Comparison of ENCODE assay signal across 11 cellular contexts in the genomic region with DNA sequence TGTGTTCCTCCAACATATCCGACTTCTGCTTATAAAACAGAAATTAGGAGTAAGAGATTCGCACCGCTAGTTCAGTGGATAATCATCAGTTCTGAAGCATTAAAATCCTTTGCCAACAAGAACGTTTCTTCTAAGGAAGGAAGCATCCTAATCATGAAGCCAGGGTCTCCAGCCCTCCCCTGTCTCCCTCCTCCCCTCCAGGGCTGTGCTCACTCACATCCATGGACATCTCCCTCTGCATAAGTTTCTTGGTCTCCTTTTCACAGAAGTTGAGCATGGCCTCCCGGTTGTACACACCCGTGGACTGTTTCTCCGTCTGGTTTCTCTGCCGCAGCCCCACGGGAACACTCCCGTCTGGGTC. TPM values are rescaled to one million over a fixed set of nuclear protein-coding genes. Genes with fewer than 3 reads are reported as not detected.
DNase-seq lines count a peak whose midpoint lies in the region; ATAC-seq, FAIRE-seq and TF ChIP-seq lines count a peak whose summit lies in the region.
"Had no signal": no experiment of that assay in that cellular context is flagged by ENCODE, and none has a peak within 500 bp of the region (broad histone marks: within the 10 kb centered on the region; RNA-seq: fewer than 3 reads in every experiment).

No MANE protein-coding gene starts in this region.

- no peaks in the 10 kb centered on the region for H3K27me3 ChIP-seq in BE2C
- no peaks in the 10 kb centered on the region for H3K27me3 ChIP-seq in K562 (ENCODE audit: control insufficient read depth in 2 of 2, insufficient read depth in 2 of 2, low read length in 2 of 2)
- H3K27me3 ChIP-seq in rectal smooth muscle tissue (ENCODE audit: control insufficient read depth, insufficient read depth, low read length): no peaks in the 10 kb centered on the region

- H3K9me3 ChIP-seq in BE2C (no peaks in the 10 kb centered on the region), K562 (replicated peaks; ENCODE audit: control insufficient read depth, insufficient read depth, low read depth, low read length) (no peaks in the 10 kb centered on the region), iPS-18c (ENCODE audit: control insufficient read depth, insufficient read depth, low read length) (no peaks in the 10 kb centered on the region)

- H2AFZ ChIP-seq in K562 (ENCODE audit: low read depth, low read length): peak overlapping the region; percentile 89

- BruUV-seq in K562 (replicated peaks; lab: Mats Ljungman, UMichigan): TSS peak; percentile 21

- H3K79me2 ChIP-seq in K562 (ENCODE audit: control insufficient read depth, insufficient read depth, low read length): no peaks in the 10 kb centered on the region

- H3K9ac ChIP-seq in K562 (ENCODE audit: insufficient read depth in 1 of 2, low read depth in 2 of 2, low read length in 2 of 2) (peak overlapping the region; percentile 15 to 88; a peak in 3 of 4 replicates), rectal smooth muscle tissue (ENCODE audit: low read length) (peak overlapping the region; percentile 91)

- no peaks in the 10 kb centered on the region for H3K36me3 ChIP-seq in BE2C
- H3K36me3 ChIP-seq in K562 (ENCODE audit: control insufficient read depth, insufficient read depth, low read length): no peaks in the 10 kb centered on the region
- H3K36me3 ChIP-seq in rectal smooth muscle tissue (ENCODE audit: control insufficient read depth, insufficient read depth, low read length): no peaks in the 10 kb centered on the region

- intact Hi-C loops in K562 (cut with micrococcal nuclease): loop anchor here (2.0 kb wide), 1 partner anchor 49 kb away; no protein-coding TSS in a partner anchor

- no peaks in the 10 kb centered on the region for H4K20me1 ChIP-seq in K562 (replicated peaks; ENCODE audit: control insufficient read depth, insufficient read depth, low read length)

- no peaks in the 10 kb centered on the region for H3K9me1 ChIP-seq in K562 (ENCODE audit: control insufficient read depth, insufficient read depth, low read length)

- POLR2A ChIA-PET in K562 (lab: Yijun Ruan, JAX): interaction anchor here (0.6 to 3.8 kb wide), 13 partner anchors 9 to 486 kb away, joined by 3 to 46 read pairs (median 4); partner anchors contain the start of gene TIMM17A

- TF ChIP-seq CTCF in BE2C (IDR thresholded peaks at IDR 0.05; ENCODE audit: low read depth, low read length) (no peak), K562 (IDR thresholded peaks at IDR 0.05 in 2 of 3, conservative IDR thresholded peaks at IDR 0.05 in 1 of 3; ENCODE audit: insufficient read depth in 2 of 3, low read depth in 1 of 3, low read length in 3 of 3) (no peak)

- H3K27ac ChIP-seq in K562 (ENCODE audit: extremely low read depth, low read depth, low read length): no peak overlapping the region; the same call in 2 of the 3 replicates
- peak overlapping the region; percentile 99 for H3K27ac ChIP-seq in rectal smooth muscle tissue (ENCODE audit: low read depth, low read length)

- in situ Hi-C loops in K562 (cut with MboI): no loop called here

- H3K4me3 ChIP-seq in BE2C (ENCODE audit: low read depth, low read length) (peak overlapping the region; percentile 62), K562 (peak overlapping the region; percentile 12), iPS-18c (ENCODE audit: insufficient read depth, low read depth, low read length) (peak overlapping the region; percentile 35; the same call in 1 of the 2 replicates), rectal smooth muscle tissue (ENCODE audit: low read length) (peak overlapping the region; percentile 91)

- TF ChIP-seq RAD21 in K562 (CRISPR knock-in tag; conservative IDR thresholded peaks at IDR 0.05 in 1 of 2, IDR thresholded peaks at IDR 0.05 in 1 of 2): no peak

- TF ChIP-seq POLR2A in K562 (conservative IDR thresholded peaks at IDR 0.05) (no peak), GM12892 (IDR thresholded peaks at IDR 0.05; ENCODE audit: low read depth, low read length) (no peak)

- TF ChIP-seq EP300 in K562 (IDR thresholded peaks at IDR 0.05; ENCODE audit: low read length): no peak

- DNase-seq in BE2C (no peak), K562 (ENCODE audit: extremely low read depth in 1 of 4, low spot score in 3 of 4) (no peak), GM12892 (ENCODE audit: insufficient read length) (no peak), hippocampal formation (lab: John Stamatoyannopoulos, UW) (no peak)
- no peak for DNase-seq in effector CD4-positive, alpha-beta T cell
- DNase-seq: activated effector memory CD4-positive, alpha-beta T cell treated with Interleukin-2 at 50 U/mL for 16 hours; NCI-H2081 had no signal

- FAIRE-seq in K562 (lab: Jason Lieb, UNC): no peak
- no peak for FAIRE-seq in GM12892 (lab: Jason Lieb, UNC)

- ATAC-seq in K562: no peak
- no peak for ATAC-seq in GM18858 (IDR thresholded peaks at IDR 0.05; ENCODE audit: unreplicated experiment)

- CTCF ChIA-PET in K562 (lab: Yijun Ruan, JAX; ENCODE audit: low intra/inter-chr PET ratio): no interaction called here

- 29% methylated on average over 10 of the region's 10 CpGs for WGBS in K562 (ENCODE audit: insufficient coverage, low coverage, missing lambda C conversion rate)

- H3K4me2 ChIP-seq in K562 (ENCODE audit: insufficient read depth, low read length): peak overlapping the region; percentile 78

- H3K4me1 ChIP-seq in BE2C: no peaks in the 10 kb centered on the region; the same call in 1 of the 2 replicates
- peaks cover 29 to 40% of the 10 kb centered on the region in 2 experiments for H3K4me1 ChIP-seq in K562 (replicated peaks in 1 of 2; ENCODE audit: control insufficient read depth in 2 of 2, insufficient read depth in 2 of 2, low read length in 2 of 2)
- H3K4me1 ChIP-seq in rectal smooth muscle tissue (ENCODE audit: control insufficient read depth, insufficient read depth, low read length): peaks cover 16% of the 10 kb centered on the region

RNA-seq across cellular contexts. Expression of gene LMOD1, which starts 0.5 kb away (rescaled TPM):
- 0.40 TPM for polyA plus RNA-seq in BE2C (2012; ENCODE audit: insufficient read depth, insufficient read length, low read depth)
- 0.65 and 1.6 TPM in 2 replicates for total RNA-seq in K562 (2011; cell fraction: chromatin; rRNA removed; ENCODE audit: low replicate concordance)
- 1.4 and 1.7 TPM in 2 replicates for total RNA-seq in K562 (2011; cell fraction: nucleolus; rRNA removed)
- 0.92 and 1.5 TPM in 2 replicates for total RNA-seq in K562 (2011; cell fraction: nucleoplasm; rRNA removed)
- total RNA-seq in K562 (2014; rRNA removed) (0.54 and 0.69 TPM in 2 replicates), K562 (2014; rRNA removed; fragmentation: Illumina TruSeq; extraction: Trizol) (0.16 and 0.22 TPM in 2 replicates), K562 (2015; rRNA removed; fragmentation: Illumina TruSeq; extraction: Trizol) (0.15 and 0.22 TPM in 2 replicates), K562 (2021) (0.42 and 0.54 TPM in 2 replicates)
- polyA plus RNA-seq in K562 (2011; rRNA removed) (0.28 and 0.43 TPM in 2 replicates), K562 (2014; fragmentation: Illumina TruSeq; extraction: Trizol) (0.40 and 0.45 TPM in 2 replicates), K562 (2014; fragmentation: Nextera tagmentation; extraction: Ambion mirVana) (under 1 TPM in 1 of 2 experiments, not detected in 1; 0.03 TPM), K562 (2014; rRNA removed) (0.33 and 0.39 TPM in 2 replicates)
- 0.24 and 0.48 TPM in 2 replicates for polyA plus RNA-seq in K562 (2011; cell fraction: cytosol; rRNA removed)
- 0.65 and 1.5 TPM in 2 replicates for polyA plus RNA-seq in K562 (2011; cell fraction: nucleus; rRNA removed)
- 0.33 and 0.69 TPM in 2 replicates for polyA plus RNA-seq in K562 (2012)
- polyA minus RNA-seq in K562 (2011; rRNA and poly(A)+ RNA removed): 0.27 and 0.60 TPM in 2 replicates
- polyA minus RNA-seq in K562 (2011; cell fraction: cytosol; rRNA and poly(A)+ RNA removed): 0.38 TPM in 1 of 2 replicates, not detected in the other
- 0.56 and 0.81 TPM in 2 replicates for polyA minus RNA-seq in K562 (2011; cell fraction: nucleus; rRNA and poly(A)+ RNA removed)
- not detected for polyA plus RNA-seq in GM12892 (2012; ENCODE audit: missing spikeins)
- total RNA-seq: T-helper 2 cell treated with Interferon-gamma antibody and Interleukin-4, amounts not matched to agents 100 ng/mL and 5 ng/mL, for 36 hours had no signal

RNA-seq across cellular contexts. Expression of gene TIMM17A, which starts 9.5 kb away (rescaled TPM):
- polyA plus RNA-seq in BE2C (2012; ENCODE audit: insufficient read depth, insufficient read length, low read depth): 172 TPM
- total RNA-seq in K562 (2011; cell fraction: chromatin; rRNA removed; ENCODE audit: low replicate concordance): 89.8 and 171 TPM in 2 replicates
- total RNA-seq in K562 (2011; cell fraction: nucleolus; rRNA removed): 62.5 and 62.7 TPM in 2 replicates
- total RNA-seq in K562 (2011; cell fraction: nucleoplasm; rRNA removed): 108 and 147 TPM in 2 replicates
- total RNA-seq in K562 (2014; rRNA removed): 116 and 131 TPM in 2 replicates
- total RNA-seq in K562 (2014; rRNA removed; fragmentation: Illumina TruSeq; extraction: Trizol): 226 and 256 TPM in 2 replicates
- 158 and 173 TPM in 2 replicates for total RNA-seq in K562 (2015; rRNA removed; fragmentation: Illumina TruSeq; extraction: Trizol)
- 179 and 180 TPM in 2 replicates for total RNA-seq in K562 (2021)
- polyA plus RNA-seq in K562 (2011; rRNA removed): 197 and 262 TPM in 2 replicates
- polyA plus RNA-seq in K562 (2011; cell fraction: cytosol; rRNA removed): 61.6 and 97.5 TPM in 2 replicates
- polyA plus RNA-seq in K562 (2011; cell fraction: nucleus; rRNA removed): 58.4 and 74.7 TPM in 2 replicates
- 85.8 and 148 TPM in 2 replicates for polyA plus RNA-seq in K562 (2012)
- polyA plus RNA-seq in K562 (2014; fragmentation: Illumina TruSeq; extraction: Trizol): 146 and 154 TPM in 2 replicates
- 100 to 1,000 TPM; 676 to 744 TPM for polyA plus RNA-seq in K562 (2014; fragmentation: Nextera tagmentation; extraction: Ambion mirVana)
- polyA plus RNA-seq in K562 (2014; rRNA removed): 155 and 178 TPM in 2 replicates
- 94.8 and 116 TPM in 2 replicates for polyA minus RNA-seq in K562 (2011; rRNA and poly(A)+ RNA removed)
- polyA minus RNA-seq in K562 (2011; cell fraction: cytosol; rRNA and poly(A)+ RNA removed): 31.9 and 42.0 TPM in 2 replicates
- 29.8 and 43.9 TPM in 2 replicates for polyA minus RNA-seq in K562 (2011; cell fraction: nucleus; rRNA and poly(A)+ RNA removed)
- 77.1 TPM for polyA plus RNA-seq in GM12892 (2012; ENCODE audit: missing spikeins)

RNA-seq across cellular contexts. Expression of gene RNPEP, which starts 36.6 kb away (rescaled TPM):
- polyA plus RNA-seq in BE2C (2012; ENCODE audit: insufficient read depth, insufficient read length, low read depth): 49.1 TPM
- 80.9 and 81.4 TPM in 2 replicates for total RNA-seq in K562 (2011; cell fraction: chromatin; rRNA removed; ENCODE audit: low replicate concordance)
- 51.8 and 56.9 TPM in 2 replicates for total RNA-seq in K562 (2011; cell fraction: nucleolus; rRNA removed)
- 46.3 and 49.2 TPM in 2 replicates for total RNA-seq in K562 (2011; cell fraction: nucleoplasm; rRNA removed)
- total RNA-seq in K562 (2014; rRNA removed): 64.4 and 76.9 TPM in 2 replicates
- total RNA-seq in K562 (2014; rRNA removed; fragmentation: Illumina TruSeq; extraction: Trizol): 51.4 and 56.3 TPM in 2 replicates
- total RNA-seq in K562 (2015; rRNA removed; fragmentation: Illumina TruSeq; extraction: Trizol): 61.6 and 63.4 TPM in 2 replicates
- total RNA-seq in K562 (2021): 85.1 and 85.9 TPM in 2 replicates
- polyA plus RNA-seq in K562 (2011; rRNA removed): 47.7 and 102 TPM in 2 replicates
- polyA plus RNA-seq in K562 (2011; cell fraction: cytosol; rRNA removed): 51.2 and 51.7 TPM in 2 replicates
- 83.3 and 107 TPM in 2 replicates for polyA plus RNA-seq in K562 (2011; cell fraction: nucleus; rRNA removed)
- 97.9 and 111 TPM in 2 replicates for polyA plus RNA-seq in K562 (2012)
- 119 and 131 TPM in 2 replicates for polyA plus RNA-seq in K562 (2014; fragmentation: Illumina TruSeq; extraction: Trizol)
- 10 to 100 TPM; 27.5 to 35.1 TPM for polyA plus RNA-seq in K562 (2014; fragmentation: Nextera tagmentation; extraction: Ambion mirVana)
- polyA plus RNA-seq in K562 (2014; rRNA removed): 63.5 and 70.8 TPM in 2 replicates
- polyA minus RNA-seq in K562 (2011; rRNA and poly(A)+ RNA removed): 40.3 and 59.5 TPM in 2 replicates
- 46.6 and 57.6 TPM in 2 replicates for polyA minus RNA-seq in K562 (2011; cell fraction: cytosol; rRNA and poly(A)+ RNA removed)
- polyA minus RNA-seq in K562 (2011; cell fraction: nucleus; rRNA and poly(A)+ RNA removed): 16.6 and 28.9 TPM in 2 replicates
- 41.6 TPM for polyA plus RNA-seq in GM12892 (2012; ENCODE audit: missing spikeins)

RNA-seq across cellular contexts. Expression of gene SHISA4, which starts 57.1 kb away (rescaled TPM):
- 3.2 TPM for polyA plus RNA-seq in BE2C (2012; ENCODE audit: insufficient read depth, insufficient read length, low read depth)
- 0.74 and 2.5 TPM in 2 replicates for total RNA-seq in K562 (2011; cell fraction: chromatin; rRNA removed; ENCODE audit: low replicate concordance)
- total RNA-seq in K562 (2011; cell fraction: nucleolus; rRNA removed): 1.8 and 3.3 TPM in 2 replicates
- 2.2 and 3.8 TPM in 2 replicates for total RNA-seq in K562 (2011; cell fraction: nucleoplasm; rRNA removed)
- total RNA-seq in K562 (2014; rRNA removed) (0.68 and 1.0 TPM in 2 replicates), K562 (2014; rRNA removed; fragmentation: Illumina TruSeq; extraction: Trizol) (0.15 TPM in 1 of 2 replicates, not detected in the other), K562 (2015; rRNA removed; fragmentation: Illumina TruSeq; extraction: Trizol) (0.19 and 0.43 TPM in 2 replicates), K562 (2021) (0.40 and 0.84 TPM in 2 replicates)
- polyA plus RNA-seq in K562 (2011; rRNA removed) (0.95 and 1.2 TPM in 2 replicates), K562 (2014; fragmentation: Illumina TruSeq; extraction: Trizol) (0.27 and 0.75 TPM in 2 replicates), K562 (2014; fragmentation: Nextera tagmentation; extraction: Ambion mirVana) (not detected), K562 (2014; rRNA removed) (0.73 and 0.81 TPM in 2 replicates)
- polyA plus RNA-seq in K562 (2011; cell fraction: cytosol; rRNA removed): 1.3 and 5.2 TPM in 2 replicates
- polyA plus RNA-seq in K562 (2011; cell fraction: nucleus; rRNA removed): 1.3 and 4.0 TPM in 2 replicates
- polyA plus RNA-seq in K562 (2012): 0.74 and 2.6 TPM in 2 replicates
- polyA minus RNA-seq in K562 (2011; rRNA and poly(A)+ RNA removed): 0.21 and 1.1 TPM in 2 replicates
- not detected in 2 replicates for polyA minus RNA-seq in K562 (2011; cell fraction: cytosol; rRNA and poly(A)+ RNA removed)
- 0.54 and 1.1 TPM in 2 replicates for polyA minus RNA-seq in K562 (2011; cell fraction: nucleus; rRNA and poly(A)+ RNA removed)
- not detected for polyA plus RNA-seq in GM12892 (2012; ENCODE audit: missing spikeins)

Comparison
In these comparisons a context has a peak if more than half of its experiments do, and no peak if none do; other contexts are left out.
1. H3K4me3 ChIP-seq: peak in every context shown above with its lines; median percentile 91 in rectal smooth muscle tissue; 62 in BE2C; 35 in iPS-18c; 12 in K562.